30 cellular contexts compared by ENCODE assay signal in the genomic region with DNA sequence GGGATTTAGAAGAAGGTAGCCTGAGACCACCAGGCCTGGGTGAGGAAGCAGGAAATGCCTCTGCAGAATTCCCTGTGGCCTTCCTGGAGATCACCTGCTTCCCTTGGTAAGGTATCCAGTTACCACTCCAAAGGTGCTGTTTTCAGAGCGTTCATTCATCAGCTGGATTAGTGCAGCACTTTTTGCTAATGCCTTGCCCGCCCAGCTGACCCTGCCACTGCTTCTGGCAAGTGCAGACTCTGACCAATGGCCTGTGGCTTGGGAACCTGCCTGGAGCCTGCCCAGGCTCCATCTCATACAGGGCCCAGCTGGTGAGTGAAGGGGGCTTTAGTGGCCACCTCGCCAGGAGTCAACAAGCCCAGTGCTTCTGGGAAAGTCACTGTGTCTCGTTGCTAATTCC. TPM values are rescaled to one million over a fixed set of nuclear protein-coding genes. Genes with fewer than 3 reads are reported as not detected.
DNase-seq lines count a peak whose midpoint lies in the region; ATAC-seq and TF ChIP-seq lines count a peak whose summit lies in the region.
"Had no signal": no experiment of that assay in that cellular context is flagged by ENCODE, and none has a peak within 500 bp of the region (broad histone marks: within the 10 kb centered on the region; RNA-seq: fewer than 3 reads in every experiment).

No MANE protein-coding gene starts in this region.

- no peak overlapping the region for H3K27ac Mint-ChIP-seq in WTC11
- H3K27ac Mint-ChIP-seq: activated CD4-positive, alpha-beta T cell treated with anti-CD3 and anti-CD28 coated beads, Interleukin-2, amount 10 ng/mL, durations not matched to agents 24 days and 14 days; activated T-cell treated with anti-CD3 and anti-CD28 coated beads, Interleukin-2, amount 50 U/mL, for 24 hours had no signal

- H2AFZ ChIP-seq in MM.1S (ENCODE audit: low read length): no peak overlapping the region
- H2AFZ ChIP-seq: hepatocyte had no signal

- H4K20me1 ChIP-seq in MM.1S (ENCODE audit: insufficient read depth, low read length): no peaks in the 10 kb centered on the region
- H4K20me1 ChIP-seq: BLaER1 treated with 17β-estradiol and CSF1 and Interleukin-3, amounts not matched to agents 10 nM and 100 nM had no signal

- intact Hi-C loops in testis (cut with DNase I; ENCODE audit: low total_unique reads) (no loop called here), left lung (cut with DNase I) (no loop called here)

- H3K4me1 ChIP-seq in testis: peaks cover 6% of the 10 kb centered on the region
- no peaks in the 10 kb centered on the region for H3K4me1 ChIP-seq in MM.1S (ENCODE audit: low read length)
- no peaks in the 10 kb centered on the region for H3K4me1 ChIP-seq in left lung
- H3K4me1 ChIP-seq: gastrocnemius medialis had no signal

- H3K4me1 Mint-ChIP-seq in WTC11: peaks cover 28% of the 10 kb centered on the region
- H3K4me1 Mint-ChIP-seq: activated CD4-positive, alpha-beta T cell treated with anti-CD3 and anti-CD28 coated beads, Interleukin-2, amount 10 ng/mL, durations not matched to agents 24 days and 14 days; central memory CD8-positive, alpha-beta T cell; naive thymus-derived CD4-positive, alpha-beta T cell had no signal

- no peak overlapping the region for H3K4me3 ChIP-seq in testis
- no peak overlapping the region for H3K4me3 ChIP-seq in MM.1S (ENCODE audit: low read length)
- no peak overlapping the region for H3K4me3 ChIP-seq in left lung
- H3K4me3 ChIP-seq: BLaER1 treated with 17β-estradiol and CSF1 and Interleukin-3, amounts not matched to agents 10 nM and 100 nM; gastrocnemius medialis; hepatocyte; left ventricle myocardium inferior had no signal

- ATAC-seq in GM21528 (IDR thresholded peaks at IDR 0.05; ENCODE audit: low FRiP score, unreplicated experiment) (peak; percentile 13), WTC11 (peak; percentile 24), left lung (no peak)
- ATAC-seq: gastrocnemius medialis; naive thymus-derived CD4-positive, alpha-beta T cell had no signal

- H3K4me2 ChIP-seq in MM.1S (ENCODE audit: low read depth, low read length): no peak overlapping the region
- H3K4me2 ChIP-seq: BLaER1 treated with 17β-estradiol and CSF1 and Interleukin-3, amounts not matched to agents 10 nM and 100 nM; hepatocyte had no signal

- peak; percentile 44 for DNase-seq in ELF-1 (ENCODE audit: low read depth, low spot score)
- peak; percentile 62 for DNase-seq in NCI-H510A treated with DMSO at 0.1 percent for 48 hours (lab: John Stamatoyannopoulos, UW)
- DNase-seq in WTC11 (ENCODE audit: low spot score): no peak
- no peak for DNase-seq in testis
- no peak for DNase-seq in MM.1S
- DNase-seq in left lung: no peak
- no peak for DNase-seq in NCI-H1092 treated with DMSO at 0.1 percent for 48 hours (lab: John Stamatoyannopoulos, UW)
- DNase-seq: activated CD4-positive, alpha-beta T cell treated with anti-CD3 and anti-CD28 coated beads, Interleukin-2, amount 10 ng/mL, durations not matched to agents 24 days and 14 days; activated T-cell treated with anti-CD3 and anti-CD28 coated beads, Interleukin-2, amount 50 U/mL, for 24 hours; dermis blood vessel endothelial cell; gastrocnemius medialis; H7; left ventricle myocardium inferior; naive thymus-derived CD4-positive, alpha-beta T cell; NCI-H1105; NCI-H1930; NCI-H446 treated with DMSO at 0.1 percent for 48 hours; nucleus accumbens; stimulated activated naive CD4-positive, alpha-beta T cell treated with Interleukin-2 at 50 U/mL for 16 hours; SW 1271; T1000; WERI-Rb-1 had no signal

- no peak overlapping the region for H3K9ac ChIP-seq in MM.1S (ENCODE audit: low read length)
- H3K9ac ChIP-seq: BLaER1 treated with 17β-estradiol and CSF1 and Interleukin-3, amounts not matched to agents 10 nM and 100 nM had no signal

- H3K9me3 Mint-ChIP-seq in WTC11: no peaks in the 10 kb centered on the region
- H3K9me3 Mint-ChIP-seq: activated CD4-positive, alpha-beta T cell treated with anti-CD3 and anti-CD28 coated beads, Interleukin-2, amount 10 ng/mL, durations not matched to agents 24 days and 14 days; activated T-cell treated with anti-CD3 and anti-CD28 coated beads, Interleukin-2, amount 50 U/mL, for 24 hours; central memory CD8-positive, alpha-beta T cell; naive thymus-derived CD4-positive, alpha-beta T cell had no signal

- POLR2A ChIA-PET in WTC11 (lab: Charles Lee): no interaction called here

- no peaks in the 10 kb centered on the region; the same call in 1 of the 2 replicates for H3F3A ChIP-seq in MM.1S (ENCODE audit: insufficient read depth, low read length)

- no peaks in the 10 kb centered on the region for H3K27me3 ChIP-seq in testis
- no peaks in the 10 kb centered on the region for H3K27me3 ChIP-seq in MM.1S (replicated peaks; ENCODE audit: insufficient read depth, low read length)
- H3K27me3 ChIP-seq in left lung: no peaks in the 10 kb centered on the region
- H3K27me3 ChIP-seq: BLaER1 treated with 17β-estradiol and CSF1 and Interleukin-3, amounts not matched to agents 10 nM and 100 nM; gastrocnemius medialis; hepatocyte had no signal

- WGBS in testis, 2 donors: 90 to 95% methylated on average over 3 to 4 of the region's 4 CpGs

- H3K36me3 ChIP-seq in testis (ENCODE audit: low read depth, missing control alignments): no peaks in the 10 kb centered on the region
- no peaks in the 10 kb centered on the region for H3K36me3 ChIP-seq in MM.1S (replicated peaks; ENCODE audit: insufficient read depth, low read length)
- H3K36me3 ChIP-seq in left lung: no peaks in the 10 kb centered on the region
- H3K36me3 ChIP-seq: BLaER1 treated with 17β-estradiol and CSF1 and Interleukin-3, amounts not matched to agents 10 nM and 100 nM; gastrocnemius medialis; left ventricle myocardium inferior; WERI-Rb-1 had no signal

- TF ChIP-seq CTCF in WTC11 (IDR thresholded peaks at IDR 0.05) (no peak), testis (IDR thresholded peaks at IDR 0.05) (no peak), MM.1S (IDR thresholded peaks at IDR 0.05; ENCODE audit: low read length) (no peak), left lung (IDR thresholded peaks at IDR 0.05) (no peak)

- no peaks in the 10 kb centered on the region for H3K79me2 ChIP-seq in MM.1S (ENCODE audit: low read length)
- H3K79me2 ChIP-seq: hepatocyte had no signal

- H3K9me3 ChIP-seq in testis (no peaks in the 10 kb centered on the region), MM.1S (replicated peaks; ENCODE audit: insufficient read depth, low read length) (no peaks in the 10 kb centered on the region), left lung (no peaks in the 10 kb centered on the region)
- H3K9me3 ChIP-seq: BLaER1 treated with 17β-estradiol and CSF1 and Interleukin-3, amounts not matched to agents 10 nM and 100 nM; gastrocnemius medialis; left ventricle myocardium inferior had no signal

- H3K4me3 Mint-ChIP-seq in WTC11: no peak overlapping the region
- H3K4me3 Mint-ChIP-seq: activated CD4-positive, alpha-beta T cell treated with anti-CD3 and anti-CD28 coated beads, Interleukin-2, amount 10 ng/mL, durations not matched to agents 24 days and 14 days; activated T-cell treated with anti-CD3 and anti-CD28 coated beads, Interleukin-2, amount 50 U/mL, for 24 hours; central memory CD8-positive, alpha-beta T cell; naive thymus-derived CD4-positive, alpha-beta T cell had no signal

- no peak for TF ChIP-seq POLR2A in testis (IDR thresholded peaks at IDR 0.05)

- H3K27me3 Mint-ChIP-seq in WTC11 (ENCODE audit: low read depth): no peaks in the 10 kb centered on the region
- H3K27me3 Mint-ChIP-seq: activated T-cell treated with anti-CD3 and anti-CD28 coated beads, Interleukin-2, amount 50 U/mL, for 24 hours had no signal

- H3K27ac ChIP-seq in testis: no peak overlapping the region
- no peak overlapping the region for H3K27ac ChIP-seq in MM.1S (ENCODE audit: low read length)
- no peak overlapping the region for H3K27ac ChIP-seq in left lung
- H3K27ac ChIP-seq: BLaER1 treated with 17β-estradiol and CSF1 and Interleukin-3, amounts not matched to agents 10 nM and 100 nM; gastrocnemius medialis; hepatocyte; left ventricle myocardium inferior; WERI-Rb-1 had no signal

- no peaks in the 10 kb centered on the region for H3K9me2 ChIP-seq in MM.1S (replicated peaks; ENCODE audit: insufficient read depth, low read length)

- H3K36me3 Mint-ChIP-seq in WTC11: no peaks in the 10 kb centered on the region
- H3K36me3 Mint-ChIP-seq: naive thymus-derived CD4-positive, alpha-beta T cell had no signal

- CTCF ChIA-PET in WTC11 (lab: Charles Lee): no interaction called here

TF ChIP-seq in WTC11, 78 proteins besides CTCF, POLR2A, EP300 and RAD21 (continues in another document):
- TF ChIP-seq TEAD4 (CRISPR knock-in tag; IDR thresholded peaks at IDR 0.05) (no peak), GRHL2 (CRISPR knock-in tag; IDR thresholded peaks at IDR 0.05; ENCODE audit: insufficient replicate concordance, severe bottlenecking) (no peak), NFYB (CRISPR knock-in tag; conservative IDR thresholded peaks at IDR 0.05; ENCODE audit: low read depth) (no peak), GABPB1 (CRISPR knock-in tag; IDR thresholded peaks at IDR 0.05) (no peak), PRRX2 (CRISPR knock-in tag; IDR thresholded peaks at IDR 0.05) (no peak), ETV6 (CRISPR knock-in tag; IDR thresholded peaks at IDR 0.05) (no peak)
- TF ChIP-seq, protein P1, sequence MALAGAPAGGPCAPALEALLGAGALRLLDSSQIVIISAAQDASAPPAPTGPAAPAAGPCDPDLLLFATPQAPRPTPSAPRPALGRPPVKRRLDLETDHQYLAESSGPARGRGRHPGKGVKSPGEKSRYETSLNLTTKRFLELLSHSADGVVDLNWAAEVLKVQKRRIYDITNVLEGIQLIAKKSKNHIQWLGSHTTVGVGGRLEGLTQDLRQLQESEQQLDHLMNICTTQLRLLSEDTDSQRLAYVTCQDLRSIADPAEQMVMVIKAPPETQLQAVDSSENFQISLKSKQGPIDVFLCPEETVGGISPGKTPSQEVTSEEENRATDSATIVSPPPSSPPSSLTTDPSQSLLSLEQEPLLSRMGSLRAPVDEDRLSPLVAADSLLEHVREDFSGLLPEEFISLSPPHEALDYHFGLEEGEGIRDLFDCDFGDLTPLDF (CRISPR knock-in tag; IDR thresholded peaks at IDR 0.05): no peak
- TF ChIP-seq, protein P2, sequence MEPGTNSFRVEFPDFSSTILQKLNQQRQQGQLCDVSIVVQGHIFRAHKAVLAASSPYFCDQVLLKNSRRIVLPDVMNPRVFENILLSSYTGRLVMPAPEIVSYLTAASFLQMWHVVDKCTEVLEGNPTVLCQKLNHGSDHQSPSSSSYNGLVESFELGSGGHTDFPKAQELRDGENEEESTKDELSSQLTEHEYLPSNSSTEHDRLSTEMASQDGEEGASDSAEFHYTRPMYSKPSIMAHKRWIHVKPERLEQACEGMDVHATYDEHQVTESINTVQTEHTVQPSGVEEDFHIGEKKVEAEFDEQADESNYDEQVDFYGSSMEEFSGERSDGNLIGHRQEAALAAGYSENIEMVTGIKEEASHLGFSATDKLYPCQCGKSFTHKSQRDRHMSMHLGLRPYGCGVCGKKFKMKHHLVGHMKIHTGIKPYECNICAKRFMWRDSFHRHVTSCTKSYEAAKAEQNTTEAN (CRISPR knock-in tag; IDR thresholded peaks at IDR 0.05): no peak

RNA-seq across cellular contexts. Expression of a gene that starts 48.6 kb away (rescaled TPM):
- total RNA-seq in WTC11 (2021) (not detected in 3 replicates), testis (under 1 TPM in 1 of 2 donors, not detected in 1; 0.19 TPM), left lung (not detected)
- 0.26 TPM for polyA plus RNA-seq in testis (ENCODE audit: insufficient read depth, low read depth, low replicate concordance)
- total RNA-seq: dermis blood vessel endothelial cell, G401, gastrocnemius medialis, hepatocyte, left ventricle myocardium inferior, pulmonary artery endothelial cell, temporal lobe, urinary bladder had no signal
- polyA plus RNA-seq: hepatocyte; naive thymus-derived CD4-positive, alpha-beta T cell; urinary bladder had no signal

Comparison
In these comparisons a context has a peak if more than half of its experiments do, and no peak if none do; other contexts are left out.
1. DNase-seq: peak in ELF-1 (single experiment) and NCI-H510A treated with DMSO at 0.1 percent for 48 hours (single experiment); none in WTC11 (single experiment), testis (single experiment), MM.1S (single experiment), left lung (0 of 2) and NCI-H1092 treated with DMSO at 0.1 percent for 48 hours (single experiment).